ENCODE assay signal across 8 cellular contexts in the genomic region with DNA sequence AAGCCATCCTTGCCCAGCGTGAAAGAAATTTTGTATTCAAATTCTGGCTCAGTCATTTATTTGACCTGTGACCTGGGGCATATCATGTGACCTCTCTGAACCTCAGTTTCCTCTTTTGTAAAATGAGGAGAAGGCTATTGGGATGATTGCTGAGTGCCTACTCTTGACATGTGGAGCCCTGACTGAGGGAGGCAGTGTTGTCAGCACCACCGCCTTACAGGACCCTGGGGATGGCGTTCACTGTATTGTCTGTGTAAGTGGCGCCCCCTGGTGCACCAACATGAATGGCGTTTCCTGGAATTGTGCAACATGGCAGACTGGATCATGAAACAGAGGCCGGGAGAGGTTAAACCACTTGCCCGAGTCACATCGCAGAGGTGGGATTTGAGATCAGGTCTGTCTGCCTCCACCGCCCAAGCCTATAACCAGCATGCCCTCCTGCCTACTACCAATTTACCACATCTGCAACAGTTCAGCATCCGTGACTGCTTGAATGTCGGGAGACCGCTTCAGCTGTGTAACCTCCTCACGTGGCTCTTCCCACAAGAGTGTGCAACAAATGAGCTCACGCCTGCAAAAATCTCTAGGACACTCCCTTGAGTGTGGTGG. TPM values are rescaled to one million over a fixed set of nuclear protein-coding genes. Genes with fewer than 3 reads are reported as not detected.
DNase-seq lines count a peak whose midpoint lies in the region; ATAC-seq and FAIRE-seq lines count a peak whose summit lies in the region.

No MANE protein-coding gene starts in this region.

- ATAC-seq in GM18517 (IDR thresholded peaks at IDR 0.05; ENCODE audit: unreplicated experiment), result peak; percentile 70

- H3K4me1 ChIP-seq in mucosa of stomach (ENCODE audit: control insufficient read depth, insufficient read depth, low read length), result peaks cover 4% of the 10 kb centered on the region

- no peak overlapping the region for H3K4me3 ChIP-seq in mucosa of stomach (ENCODE audit: low read length)

- H3K27me3 ChIP-seq in mucosa of stomach (ENCODE audit: control insufficient read depth, insufficient read depth, low read length), result no peaks in the 10 kb centered on the region

- FAIRE-seq in HTR-8/SVneo (lab: Jason Lieb, UNC), result peak; percentile 89

- H3K36me3 ChIP-seq in mucosa of stomach (ENCODE audit: control insufficient read depth, insufficient read depth, low read length), result no peaks in the 10 kb centered on the region

- DNase-seq in A172 (ENCODE audit: low spot score) (peak; percentile 80), HTR-8/SVneo (ENCODE audit: insufficient read length, low spot score) (peak; percentile 86), NOMO-1 treated with dmso at 0.1 percent for 144 hours (lab: John Stamatoyannopoulos, UW; ENCODE audit: unreplicated experiment) (peak; percentile 78), epidermal melanocyte (ENCODE audit: insufficient read length, low spot score) (peak; percentile 62)
- peak; percentile 71 to 82 (median 79) for DNase-seq in activated CD8-positive, alpha-beta memory T cell treated with anti-CD3 and anti-CD28 coated beads for 48 hours (ENCODE audit: low read depth in 2 of 3, low spot score in 2 of 3)
- peak; percentile 94 for DNase-seq in stimulated activated CD8-positive, alpha-beta memory T cell treated with anti-CD3 and anti-CD28 coated beads, Interleukin-4, amount 100 ng/mL, for 48 hours

- H3K9ac ChIP-seq in mucosa of stomach (ENCODE audit: low read length), result peak overlapping the region; percentile 34

- no peaks in the 10 kb centered on the region for H3K9me3 ChIP-seq in mucosa of stomach (ENCODE audit: control insufficient read depth, low read length)

RNA-seq across cellular contexts. Expression of a gene that starts 20.1 kb away (rescaled TPM):
- not detected in 2 replicates for total RNA-seq in A172 (2014; rRNA removed; shearing (Covaris generic))
